In the genomic region with DNA sequence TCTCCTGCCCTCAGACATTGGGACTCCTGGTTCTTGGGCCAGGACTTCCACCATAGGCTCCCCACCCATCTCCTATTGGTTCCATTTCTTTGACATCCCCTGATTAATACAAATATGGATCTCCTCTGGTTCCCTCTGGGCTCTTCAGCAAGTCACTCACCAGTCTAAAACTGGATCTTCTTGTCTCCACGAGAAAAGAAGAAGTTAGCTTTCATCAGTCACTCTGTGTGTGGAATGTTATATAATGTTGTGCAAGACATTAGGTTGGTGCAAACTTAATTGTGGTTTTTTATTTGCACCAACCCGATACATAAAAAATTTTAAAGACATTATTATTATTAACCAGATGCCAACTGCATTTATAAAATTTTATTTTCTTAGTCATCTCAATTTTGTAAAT, we compare ENCODE assay signal across 26 cellular contexts. TPM values are rescaled to one million over a fixed set of nuclear protein-coding genes. Genes with fewer than 3 reads are reported as not detected.
A peak's percentile ranks its signal among the peaks of the same experiment; 100 is the strongest.
DNase-seq lines count a peak whose midpoint lies in the region; ATAC-seq and TF ChIP-seq lines count a peak whose summit lies in the region.
"Had no signal": no experiment of that assay in that cellular context is flagged by ENCODE, and none has a peak within 500 bp of the region (broad histone marks: within the 10 kb centered on the region; RNA-seq: fewer than 3 reads in every experiment).

No MANE protein-coding gene starts in this region.

- no peaks in the 10 kb centered on the region for H3K36me3 Mint-ChIP-seq in naive thymus-derived CD4-positive, alpha-beta T cell
- H3K36me3 Mint-ChIP-seq in HFFc6 (ENCODE audit: low read depth) = peaks cover 8% of the 10 kb centered on the region; the same call in 1 of the 2 replicates
- H3K36me3 Mint-ChIP-seq: CD4-positive, alpha-beta memory T cell had no signal

- TF ChIP-seq CTCF in NB4 (IDR thresholded peaks at IDR 0.05; ENCODE audit: low read depth, low read length) (no peak), HFFc6 (IDR thresholded peaks at IDR 0.05) (no peak)

- POLR2A ChIA-PET in naive thymus-derived CD4-positive, alpha-beta T cell (lab: Charles Lee) = no interaction called here

- no peak overlapping the region for H3K4me3 Mint-ChIP-seq in naive thymus-derived CD4-positive, alpha-beta T cell
- H3K4me3 Mint-ChIP-seq in HFFc6 = no peak overlapping the region
- H3K4me3 Mint-ChIP-seq: CD4-positive, alpha-beta memory T cell; H9 had no signal

- peaks cover 28 to 46% (median 37%) of the 10 kb centered on the region in 5 donors for H3K27me3 Mint-ChIP-seq in naive thymus-derived CD4-positive, alpha-beta T cell
- no peaks in the 10 kb centered on the region; the same call in 1 of the 2 replicates for H3K27me3 Mint-ChIP-seq in HFFc6 (ENCODE audit: insufficient read depth)

- TF ChIP-seq POLR2A in NB4 (IDR thresholded peaks at IDR 0.05; ENCODE audit: extremely low read depth, insufficient read length) = no peak

- H3K4me1 Mint-ChIP-seq in naive thymus-derived CD4-positive, alpha-beta T cell = peaks cover 0 to 3% (median 0%) of the 10 kb centered on the region in 7 donors
- H3K4me1 Mint-ChIP-seq in HFFc6 (ENCODE audit: low read depth) = peaks cover 27% of the 10 kb centered on the region
- H3K4me1 Mint-ChIP-seq: CD4-positive, alpha-beta memory T cell had no signal

- CTCF ChIA-PET in naive thymus-derived CD4-positive, alpha-beta T cell (lab: Charles Lee) = no interaction called here

- intact Hi-C loops in naive thymus-derived CD4-positive, alpha-beta T cell (cut with micrococcal nuclease) = no loop called here

- H3K27ac ChIP-seq in naive thymus-derived CD4-positive, alpha-beta T cell (ENCODE audit: low read depth, low read length) = no peak overlapping the region
- H3K27ac ChIP-seq: A549, GM23248, PC-9 had no signal

- no peaks in the 10 kb centered on the region for H3K4me1 ChIP-seq in naive thymus-derived CD4-positive, alpha-beta T cell (ENCODE audit: control insufficient read depth in 2 of 2, insufficient read depth in 2 of 2, low read length in 2 of 2)
- H3K4me1 ChIP-seq: A549, Caco-2 had no signal

- H3K27me3 ChIP-seq in naive thymus-derived CD4-positive, alpha-beta T cell (ENCODE audit: control insufficient read depth in 2 of 2, insufficient read depth in 2 of 2, low read length in 2 of 2) = no peaks in the 10 kb centered on the region

- H3K9me3 ChIP-seq in naive thymus-derived CD4-positive, alpha-beta T cell (ENCODE audit: control insufficient read depth in 2 of 3, low read length in 3 of 3) = no peaks in the 10 kb centered on the region
- H3K9me3 ChIP-seq: A549, Caco-2 had no signal

- DNase-seq in CD1c-positive myeloid dendritic cell (ENCODE audit: extremely low spot score) = peak; percentile 51
- peak; percentile 27 for DNase-seq in NB4 (ENCODE audit: low read depth)
- peak; percentile 86 for DNase-seq in SIG-M5 treated with dmso at 0.1 percent for 504 hours (lab: John Stamatoyannopoulos, UW; ENCODE audit: unreplicated experiment)
- DNase-seq in naive thymus-derived CD4-positive, alpha-beta T cell = no peak
- no peak for DNase-seq in D341Med (ENCODE audit: low spot score)
- DNase-seq in NCI-H2171 (lab: John Stamatoyannopoulos, UW) = no peak
- no peak for DNase-seq in SHP77 (lab: John Stamatoyannopoulos, UW)
- DNase-seq in HFFc6 = no peak
- DNase-seq: Caco-2; CD4-positive, alpha-beta memory T cell; DMS153; GM23248; H9; KG1; NCI-H1092; NCI-H1436; NCI-H1930; NCI-H226; NCI-H510A treated with DMSO at 0.1 percent for 48 hours; NCI-H774; NK-92 treated with Interleukin-12 subunit alpha and Interleukin-12 subunit beta, amount 100 ng/mL, for 24 hours; PC-9; RPMI8226; SHP77 treated with DMSO at 0.1 percent for 48 hours had no signal

- peaks cover 0 to 3% (median 0%) of the 10 kb centered on the region in 11 donors for H3K9me3 Mint-ChIP-seq in naive thymus-derived CD4-positive, alpha-beta T cell
- 0 out of 2 replicates have a peak, but pooled peaks cover 3% of the 10 kb centered on the region for H3K9me3 Mint-ChIP-seq in HFFc6

- no peak overlapping the region for H3K27ac Mint-ChIP-seq in naive thymus-derived CD4-positive, alpha-beta T cell
- no peak overlapping the region for H3K27ac Mint-ChIP-seq in HFFc6
- H3K27ac Mint-ChIP-seq: CD4-positive, alpha-beta memory T cell; H9 had no signal

- H3K4me3 ChIP-seq in NB4 (ENCODE audit: low read depth, low read length) = no peak overlapping the region
- H3K4me3 ChIP-seq in naive thymus-derived CD4-positive, alpha-beta T cell (ENCODE audit: low read length) = no peak overlapping the region
- H3K4me3 ChIP-seq: A549, GM23248, PC-9 had no signal

- peak; percentile 54 for ATAC-seq in naive thymus-derived CD4-positive, alpha-beta T cell
- ATAC-seq: A549, SK-N-SH treated with all-trans-retinoic acid at 6 μM for 48 hours had no signal

- no peaks in the 10 kb centered on the region for H3K36me3 ChIP-seq in naive thymus-derived CD4-positive, alpha-beta T cell (ENCODE audit: control insufficient read depth in 2 of 3, insufficient read depth in 3 of 3, low read length in 3 of 3)

RNA-seq across cellular contexts. Expression of gene IL12A, which starts 35.3 kb away (rescaled TPM):
- 1 to 10 TPM in 3 of 5 experiments, under 1 TPM in 2; 0.40 to 1.8 (median 1.3) TPM for total RNA-seq in naive thymus-derived CD4-positive, alpha-beta T cell
- polyA plus RNA-seq in naive thymus-derived CD4-positive, alpha-beta T cell = under 1 TPM; 0.17 to 0.24 TPM
- total RNA-seq in HFFc6 (2021; fragmentation: NEBNext Ultra II Directional; extraction: Animal tissue kit (Norgen Biotek cat#: 25700)) = 1 to 10 TPM; 1.8 to 3.0 (median 2.1) TPM
- polyA plus RNA-seq: CD4-positive, alpha-beta memory T cell had no signal

Comparison
In these comparisons a context has a peak if more than half of its experiments do, and no peak if none do; other contexts are left out.
1. DNase-seq: peak in CD1c-positive myeloid dendritic cell (single experiment), NB4 (single experiment) and SIG-M5 treated with dmso at 0.1 percent for 504 hours (single experiment); none in naive thymus-derived CD4-positive, alpha-beta T cell (0 of 9), D341Med (single experiment), NCI-H2171 (single experiment), SHP77 (0 of 2) and HFFc6 (single experiment).